8 cellular contexts compared by ENCODE assay signal in the genomic region with DNA sequence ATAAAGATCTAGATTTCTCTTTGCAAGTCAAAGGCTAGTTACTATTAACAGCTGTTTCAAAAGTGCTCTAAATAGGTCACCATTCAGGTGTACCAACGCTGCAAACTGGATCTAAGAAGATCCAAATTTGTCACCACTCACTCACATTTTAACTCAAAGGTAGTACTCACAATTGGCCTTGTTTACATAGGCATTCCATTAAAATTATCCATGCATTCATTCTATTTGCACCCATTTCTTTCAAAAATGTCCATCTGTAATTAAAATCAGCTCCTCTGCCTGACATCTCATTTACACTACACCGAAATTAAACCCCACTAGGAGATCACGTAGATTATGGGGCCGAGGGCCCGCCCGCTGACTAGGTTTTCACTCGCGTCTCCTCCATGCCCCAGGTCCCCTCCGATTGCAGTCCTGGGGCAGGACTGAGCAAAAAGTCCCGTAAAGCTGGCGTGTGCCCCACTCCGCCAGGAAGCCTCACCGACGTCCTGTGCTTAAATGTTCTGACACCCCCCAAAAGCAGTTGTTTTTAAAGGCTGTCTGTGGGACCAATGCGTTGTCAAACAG. TPM values are rescaled to one million over a fixed set of nuclear protein-coding genes. Genes with fewer than 3 reads are reported as not detected.
DNase-seq lines count a peak whose midpoint lies in the region; ATAC-seq, FAIRE-seq and TF ChIP-seq lines count a peak whose summit lies in the region.

No MANE protein-coding gene starts in this region.

- H4K8ac ChIP-seq in trophoblast cell (ENCODE audit: low read depth, low read length) = peak overlapping the region; percentile 47

- H3K9me2 ChIP-seq in PC-9 (ENCODE audit: insufficient read depth) = no peaks in the 10 kb centered on the region

- no peak for TF ChIP-seq POLR2A in A549 (IDR thresholded peaks at IDR 0.05; ENCODE audit: low read length)

- H2BK120ac ChIP-seq in trophoblast cell (ENCODE audit: insufficient read depth, low read length, poor library complexity) = peak overlapping the region; percentile 54

- no peak overlapping the region for H2AK5ac ChIP-seq in trophoblast cell (ENCODE audit: low read length)

- TF ChIP-seq CTCF in A549 (IDR thresholded peaks at IDR 0.05) = no peak
- TF ChIP-seq CTCF in PC-9 (conservative IDR thresholded peaks at IDR 0.05) = no peak
- no peak for TF ChIP-seq CTCF in epithelial cell of proximal tubule (conservative IDR thresholded peaks at IDR 0.05; ENCODE audit: low read depth, low read length)

- POLR2A ChIA-PET in A549 (lab: Yijun Ruan, JAX) = interaction anchor here (0.8 kb wide), 1 partner anchor 60 kb away, joined by 3 read pairs; no protein-coding TSS in a partner anchor
- POLR2A ChIA-PET in PC-9 (lab: Charles Lee; ENCODE audit: unreplicated experiment) = interaction anchor here (0.6 kb wide), 1 partner anchor 181 kb away, joined by 5 read pairs; no protein-coding TSS in a partner anchor

- H3K27ac ChIP-seq in A549 = peak overlapping the region; percentile 87 to 98
- peak overlapping the region; percentile 63 for H3K27ac ChIP-seq in PC-9
- peak overlapping the region; percentile 93 for H3K27ac ChIP-seq in trophoblast cell (ENCODE audit: low read depth, low read length)

- peaks cover 20% of the 10 kb centered on the region for H3K79me1 ChIP-seq in trophoblast cell (ENCODE audit: low read length)

- H3K23ac ChIP-seq in trophoblast cell (ENCODE audit: low read length) = peak overlapping the region; percentile 87

- FAIRE-seq in A549 (lab: Jason Lieb, UNC) = no peak

- H3K36me3 ChIP-seq in PC-9 (ENCODE audit: low read depth) (no peaks in the 10 kb centered on the region), trophoblast cell (ENCODE audit: control insufficient read depth in 1 of 2, insufficient read depth in 2 of 2, low read length in 2 of 2) (peaks cover 0 to 1% of the 10 kb centered on the region in 2 experiments)

- peaks cover 44% of the 10 kb centered on the region for H3K79me2 ChIP-seq in PC-9 (ENCODE audit: low read depth)
- peaks cover 11% of the 10 kb centered on the region for H3K79me2 ChIP-seq in trophoblast cell (ENCODE audit: control insufficient read depth, insufficient read depth, low read length, poor library complexity)

- H3K27me3 ChIP-seq in PC-9 (ENCODE audit: insufficient read depth, low read depth) (no peaks in the 10 kb centered on the region), trophoblast cell (ENCODE audit: insufficient read depth, low read length) (no peaks in the 10 kb centered on the region)

- intact Hi-C loops in PC-9 (cut with micrococcal nuclease; ENCODE audit: unreplicated experiment) = loop anchor here (1.0 to 5.0 kb wide), 5 partner anchors 10 to 156 kb away; a partner anchor contains a TSS

- peak overlapping the region; percentile 86 for H3K4me2 ChIP-seq in A549
- peak overlapping the region; percentile 91 for H3K4me2 ChIP-seq in PC-9
- H3K4me2 ChIP-seq in trophoblast cell (ENCODE audit: low read length) = peak overlapping the region; percentile 100

- H4K12ac ChIP-seq in trophoblast cell (ENCODE audit: low read depth, low read length) = peak overlapping the region; percentile 33

- H3K4me1 ChIP-seq in A549 = peaks cover 22% of the 10 kb centered on the region
- H3K4me1 ChIP-seq in PC-9 (replicated peaks; ENCODE audit: insufficient read depth) = peaks cover 11% of the 10 kb centered on the region
- no peaks in the 10 kb centered on the region for H3K4me1 ChIP-seq in trophoblast cell (ENCODE audit: control insufficient read depth in 1 of 2, insufficient read depth in 2 of 2, low read length in 2 of 2)

- CTCF ChIA-PET in A549 (lab: Yijun Ruan, JAX) = interaction anchor here (0.8 to 1.8 kb wide), 4 partner anchors 34 to 99 kb away, joined by 3 to 8 read pairs (median 6); no protein-coding TSS in a partner anchor
- CTCF ChIA-PET in PC-9 (lab: Charles Lee) = no interaction called here

- TF ChIP-seq EP300 in A549 (IDR thresholded peaks at IDR 0.05) = no peak

- H3K4ac ChIP-seq in trophoblast cell (ENCODE audit: low read depth, low read length) = peak overlapping the region; percentile 65

- peak overlapping the region; percentile 34 for H3K18ac ChIP-seq in trophoblast cell (ENCODE audit: low read length)

- peak in 1 of 2 experiments; percentile 7; a peak in 1 of 6 replicates for ATAC-seq in A549
- peak; percentile 1 for ATAC-seq in HG02870 (IDR thresholded peaks at IDR 0.05; ENCODE audit: unreplicated experiment)

- H3K14ac ChIP-seq in trophoblast cell (ENCODE audit: low read length) = peak overlapping the region; percentile 23

- H4K91ac ChIP-seq in trophoblast cell (ENCODE audit: low read depth, low read length) = peak overlapping the region; percentile 69

- peak overlapping the region; percentile 79 for H2BK5ac ChIP-seq in trophoblast cell (ENCODE audit: low read depth, low read length, poor library complexity)

- peak overlapping the region; percentile 93 for H3K9ac ChIP-seq in trophoblast cell (ENCODE audit: low read length)

- H3K9me3 ChIP-seq in A549 = no peaks in the 10 kb centered on the region
- H3K9me3 ChIP-seq in PC-9 (ENCODE audit: insufficient read depth, low read depth) = no peaks in the 10 kb centered on the region
- no peaks in the 10 kb centered on the region for H3K9me3 ChIP-seq in trophoblast cell (ENCODE audit: insufficient read depth, low read depth, low read length)

- 1% methylated on average over 12 of the region's 15 CpGs for WGBS in A549 (ENCODE audit: missing lambda C conversion rate)
- WGBS in trophoblast cell (ENCODE audit: extremely low coverage, insufficient coverage, insufficient read length) = no CpG with 5 or more reads among the region's 15 CpGs

- no peaks in the 10 kb centered on the region; the same call in 1 of the 2 replicates for H3F3A ChIP-seq in PC-9 (ENCODE audit: insufficient read depth, low read depth)

- BruUV-seq in PC-9 (replicated peaks; lab: Mats Ljungman, UMichigan) = TSS peak; percentile 60

- DNase-seq in A549 (ENCODE audit: low read depth in 1 of 2, low spot score in 1 of 2) (peak in 1 of 2 experiments; percentile 18), PC-9 (no peak), epithelial cell of proximal tubule (ENCODE audit: low read depth) (no peak), trophoblast cell (no peak), mucosa of gallbladder (ENCODE audit: low spot score) (no peak), COLO829 (ENCODE audit: low spot score) (no peak)

- no peak for TF ChIP-seq RAD21 in A549 (conservative IDR thresholded peaks at IDR 0.05 in 1 of 2, IDR thresholded peaks at IDR 0.05 in 1 of 2)

- H2AFZ ChIP-seq in PC-9 (peak overlapping the region; percentile 95), trophoblast cell (ENCODE audit: insufficient read depth, low read length, poor library complexity) (peak overlapping the region; percentile 73)

- no peaks in the 10 kb centered on the region for H4K20me1 ChIP-seq in PC-9 (ENCODE audit: insufficient read depth)

- peak overlapping the region; percentile 98 for H3K4me3 ChIP-seq in A549
- H3K4me3 ChIP-seq in GM08714 (ENCODE audit: low read length) = peak overlapping the region; percentile 80
- peak overlapping the region; percentile 63 for H3K4me3 ChIP-seq in PC-9
- H3K4me3 ChIP-seq in epithelial cell of proximal tubule (ENCODE audit: low read depth, low read length) = peak overlapping the region; percentile 84
- peak overlapping the region; percentile 89 for H3K4me3 ChIP-seq in trophoblast cell (ENCODE audit: low read depth, low read length)

- no peak overlapping the region for H2BK12ac ChIP-seq in trophoblast cell (ENCODE audit: low read length)

TF ChIP-seq in A549, 52 proteins besides CTCF, POLR2A, EP300 and RAD21:
- TF ChIP-seq RCOR1 (IDR thresholded peaks at IDR 0.05; ENCODE audit: low read depth, low read length) (no peak), FOXS1 (CRISPR knock-in tag; IDR thresholded peaks at IDR 0.05) (no peak), CBX2 (IDR thresholded peaks at IDR 0.05; ENCODE audit: borderline replicate concordance, low read depth) (no peak), TP53 (CRISPR knock-in tag; IDR thresholded peaks at IDR 0.05) (no peak), CEBPB (IDR thresholded peaks at IDR 0.05) (no peak), EHF (CRISPR knock-in tag; IDR thresholded peaks at IDR 0.05) (no peak), MAZ (IDR thresholded peaks at IDR 0.05; ENCODE audit: borderline replicate concordance, low read depth, low read length) (no peak), SMC3 (IDR thresholded peaks at IDR 0.05) (no peak), RFX5 (IDR thresholded peaks at IDR 0.05) (no peak), HOXB13 (CRISPR knock-in tag; IDR thresholded peaks at IDR 0.05; ENCODE audit: low read depth) (no peak), ESRRA (IDR thresholded peaks at IDR 0.05; ENCODE audit: borderline replicate concordance, low read length) (no peak), ZFP36 (IDR thresholded peaks at IDR 0.05; ENCODE audit: borderline replicate concordance, partially characterized antibody) (no peak)
- TF ChIP-seq, protein P1, sequence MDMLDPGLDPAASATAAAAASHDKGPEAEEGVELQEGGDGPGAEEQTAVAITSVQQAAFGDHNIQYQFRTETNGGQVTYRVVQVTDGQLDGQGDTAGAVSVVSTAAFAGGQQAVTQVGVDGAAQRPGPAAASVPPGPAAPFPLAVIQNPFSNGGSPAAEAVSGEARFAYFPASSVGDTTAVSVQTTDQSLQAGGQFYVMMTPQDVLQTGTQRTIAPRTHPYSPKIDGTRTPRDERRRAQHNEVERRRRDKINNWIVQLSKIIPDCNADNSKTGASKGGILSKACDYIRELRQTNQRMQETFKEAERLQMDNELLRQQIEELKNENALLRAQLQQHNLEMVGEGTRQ (IDR thresholded peaks at IDR 0.05) = no peak
TF ChIP-seq in A549: peak in this region for 0.

RNA-seq across cellular contexts. Expression of a gene that starts 1.3 kb away (rescaled TPM):
- polyA plus RNA-seq in A549 (2011; rRNA removed) = 9.9 and 16.9 TPM in 2 replicates
- polyA plus RNA-seq in A549 (2012; cell fraction: cytosol; rRNA removed) = 6.7 and 8.1 TPM in 2 replicates
- 1.8 and 2.9 TPM in 2 replicates for polyA plus RNA-seq in A549 (2012; cell fraction: nucleus; rRNA removed)
- 13.6 to 16.4 TPM (median 14.8 TPM) in 3 replicates for polyA plus RNA-seq in A549 (2017; fragmentation: RNase III; extraction: RNeasy Plus Mini Kit Qiagen cat#74134 plus additional on column Dnase treatment)
- 1.8 and 2.0 TPM in 2 replicates for polyA minus RNA-seq in A549 (2011; rRNA and poly(A)+ RNA removed)
- total RNA-seq in PC-9 (2021) = 10.6 and 11.6 TPM in 2 replicates
- 10.7 and 32.4 TPM in 2 replicates for total RNA-seq in epithelial cell of proximal tubule
- polyA plus RNA-seq in trophoblast cell (2013) = 41.6 and 42.1 TPM in 2 replicates
- 9.4 TPM for total RNA-seq in mucosa of gallbladder

RNA-seq across cellular contexts. Expression of a gene that starts 59.1 kb away (rescaled TPM):
- polyA plus RNA-seq in A549 (2011; rRNA removed) (10.2 and 12.4 TPM in 2 replicates), A549 (2017; fragmentation: RNase III; extraction: RNeasy Plus Mini Kit Qiagen cat#74134 plus additional on column Dnase treatment) (8.9 to 9.6 TPM (median 9.1 TPM) in 3 replicates)
- polyA plus RNA-seq in A549 (2012; cell fraction: cytosol; rRNA removed) = 4.1 and 5.4 TPM in 2 replicates
- polyA plus RNA-seq in A549 (2012; cell fraction: nucleus; rRNA removed) = 4.2 and 4.3 TPM in 2 replicates
- polyA minus RNA-seq in A549 (2011; rRNA and poly(A)+ RNA removed) = 5.6 and 6.2 TPM in 2 replicates
- total RNA-seq in PC-9 (2021) (7.7 and 8.7 TPM in 2 replicates), epithelial cell of proximal tubule (25.5 and 36.8 TPM in 2 replicates), mucosa of gallbladder (19.1 TPM)
- polyA plus RNA-seq in trophoblast cell (2013) = 11.0 TPM in 2 replicates
